ENCODE assay signal across 1 cellular context in genomic region chr2:237717366-237718276, GRCh38.
TF ChIP-seq lines count a peak whose summit lies in the region.

No MANE protein-coding gene starts in this region.

TF ChIP-seq in WTC11, 78 proteins besides CTCF, POLR2A, EP300 and RAD21 (continued from another document):
- TF ChIP-seq E2F5 (CRISPR knock-in tag; IDR thresholded peaks at IDR 0.05) (no peak), SMAD3 (CRISPR knock-in tag; IDR thresholded peaks at IDR 0.05; ENCODE audit: borderline replicate concordance) (no peak), AFF4 (CRISPR knock-in tag; IDR thresholded peaks at IDR 0.05; ENCODE audit: borderline replicate concordance) (no peak), FOXJ3 (CRISPR knock-in tag; IDR thresholded peaks at IDR 0.05; ENCODE audit: borderline replicate concordance) (no peak), ARID4B (CRISPR knock-in tag; IDR thresholded peaks at IDR 0.05; ENCODE audit: borderline replicate concordance) (no peak)
TF ChIP-seq in WTC11: peak in this region for 0.
